Comparison of ENCODE assay signal across 18 cellular contexts in the genomic region with DNA sequence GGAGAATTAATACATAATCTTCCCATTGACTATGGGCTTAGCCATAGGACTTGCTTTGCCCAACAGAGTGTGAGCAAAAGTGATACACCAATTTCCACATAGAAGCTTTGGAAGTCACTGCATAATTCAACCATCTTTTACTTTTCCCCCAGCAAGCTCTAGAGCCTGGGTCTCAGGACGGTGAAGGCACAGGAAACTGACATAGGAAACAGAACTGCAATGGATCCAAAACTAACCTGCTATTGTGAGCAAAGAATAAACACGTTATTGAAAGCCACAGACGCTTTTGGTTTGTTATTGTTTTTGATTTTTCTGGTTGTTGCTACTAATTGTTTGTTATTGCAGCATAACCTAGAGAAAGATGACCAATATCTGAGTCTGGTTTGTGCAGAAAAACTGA. TPM values are rescaled to one million over a fixed set of nuclear protein-coding genes. Genes with fewer than 3 reads are reported as not detected.
A peak's percentile ranks its signal among the peaks of the same experiment; 100 is the strongest.
DNase-seq lines count a peak whose midpoint lies in the region; ATAC-seq, FAIRE-seq and TF ChIP-seq lines count a peak whose summit lies in the region.
"Had no signal": no experiment of that assay in that cellular context is flagged by ENCODE, and none has a peak within 500 bp of the region (broad histone marks: within the 10 kb centered on the region; RNA-seq: fewer than 3 reads in every experiment).

No MANE protein-coding gene starts in this region.

- H3K9ac ChIP-seq in keratinocyte (ENCODE audit: control insufficient read depth, extremely low read depth, insufficient read depth, low read length): no peak overlapping the region

- H3K36me3 ChIP-seq in ascending aorta (no peaks in the 10 kb centered on the region), keratinocyte (ENCODE audit: control insufficient read depth in 2 of 2, extremely low read depth in 1 of 2, insufficient read depth in 2 of 2, low read length in 2 of 2) (no peaks in the 10 kb centered on the region), thoracic aorta (no peaks in the 10 kb centered on the region)
- H3K36me3 ChIP-seq: upper lobe of right lung had no signal

- H3K79me2 ChIP-seq in keratinocyte (ENCODE audit: control insufficient read depth, insufficient read depth, low read length): no peaks in the 10 kb centered on the region

- DNase-seq in H54 (ENCODE audit: insufficient read length, low spot score): no peak
- no peak for DNase-seq in ascending aorta (ENCODE audit: low spot score in 2 of 2)
- no peak for DNase-seq in keratinocyte (ENCODE audit: low read depth, low spot score)
- DNase-seq in thoracic aorta (ENCODE audit: low spot score): no peak
- no peak for DNase-seq in activated CD8-positive, alpha-beta memory T cell treated with anti-CD3 and anti-CD28 coated beads, Interleukin-2, amount 50 U/mL, for 4 hours
- no peak for DNase-seq in medulla oblongata (ENCODE audit: extremely low spot score)
- no peak for DNase-seq in left ventricle myocardium superior
- DNase-seq: activated CD4-positive, alpha-beta memory T cell treated with anti-CD3 and anti-CD28 coated beads, Interleukin-2, amount 10 ng/mL, durations not matched to agents 7 days and 5 days; activated T-cell treated with anti-CD3 and anti-CD28 coated beads, Interleukin-2, amount 50 U/mL, for 72 hours; GOT3; MV-4-11; natural killer cell; NCI-H1930; NCI-H446 treated with DMSO at 0.1 percent for 48 hours; upper lobe of right lung had no signal

- no peaks in the 10 kb centered on the region for H3K9me3 ChIP-seq in ascending aorta
- H3K9me3 ChIP-seq in keratinocyte (ENCODE audit: control insufficient read depth, low read depth, low read length): no peaks in the 10 kb centered on the region
- H3K9me3 ChIP-seq in thoracic aorta: no peaks in the 10 kb centered on the region
- H3K9me3 ChIP-seq: upper lobe of right lung had no signal

- H3K9me1 ChIP-seq in keratinocyte (ENCODE audit: control insufficient read depth, extremely low read depth, insufficient read depth, low read length): no peaks in the 10 kb centered on the region

- H3K4me3 ChIP-seq in ascending aorta (no peak overlapping the region), keratinocyte (ENCODE audit: control insufficient read depth in 2 of 3, extremely low read depth in 1 of 3, insufficient read depth in 2 of 3, low read depth in 1 of 3, low read length in 3 of 3) (no peak overlapping the region), thoracic aorta (no peak overlapping the region)
- H3K4me3 ChIP-seq: upper lobe of right lung had no signal

- H3K27me3 ChIP-seq in ascending aorta: no peaks in the 10 kb centered on the region
- H3K27me3 ChIP-seq in keratinocyte (ENCODE audit: control insufficient read depth, extremely low read depth, insufficient read depth, low read length): no peaks in the 10 kb centered on the region
- no peaks in the 10 kb centered on the region for H3K27me3 ChIP-seq in thoracic aorta (replicated peaks; ENCODE audit: insufficient read depth)
- H3K27me3 ChIP-seq: upper lobe of right lung had no signal

- FAIRE-seq in H54 (lab: Jason Lieb, UNC) (peak; percentile 73), keratinocyte (lab: Jason Lieb, UNC) (peak; percentile 39)
- FAIRE-seq: bronchial epithelial cell had no signal

- no peaks in the 10 kb centered on the region for H4K20me1 ChIP-seq in keratinocyte (ENCODE audit: control insufficient read depth, extremely low read depth, insufficient read depth, low read length)

- no peak overlapping the region for H2AFZ ChIP-seq in keratinocyte (ENCODE audit: control insufficient read depth, low read length)

- H3K4me1 ChIP-seq in ascending aorta: peaks cover 0 to 27% of the 10 kb centered on the region in 2 donors
- peaks cover 34% of the 10 kb centered on the region for H3K4me1 ChIP-seq in keratinocyte (ENCODE audit: control insufficient read depth, extremely low read depth, insufficient read depth, low read length)
- peaks cover 27 to 41% of the 10 kb centered on the region in 2 donors for H3K4me1 ChIP-seq in thoracic aorta (ENCODE audit: control insufficient read depth in 1 of 2, low read depth in 2 of 2)

- no peak for TF ChIP-seq CTCF in ascending aorta (IDR thresholded peaks at IDR 0.05)
- TF ChIP-seq CTCF in keratinocyte (optimal IDR thresholded peaks at IDR 0.05 in 1 of 3, IDR thresholded peaks at IDR 0.05 in 1 of 3, conservative IDR thresholded peaks at IDR 0.05 in 1 of 3; ENCODE audit: extremely low read depth in 1 of 3, insufficient read depth in 2 of 3, low read length in 3 of 3): no peak
- no peak for TF ChIP-seq CTCF in thoracic aorta (IDR thresholded peaks at IDR 0.05)

- intact Hi-C loops in ascending aorta (cut with DNase I): loop anchor here (5.0 to 10.0 kb wide), 4 partner anchors 66 to 232 kb away; a partner anchor contains a TSS
- intact Hi-C loops in left ventricle myocardium superior (cut with micrococcal nuclease): no loop called here

- H3K4me2 ChIP-seq in keratinocyte (ENCODE audit: control insufficient read depth, extremely low read depth, insufficient read depth, low read depth, low read length): no peak overlapping the region

- H3K27ac ChIP-seq in ascending aorta (peak overlapping the region; percentile 82 to 84), keratinocyte (ENCODE audit: control insufficient read depth, insufficient read depth, low read length) (peak overlapping the region; percentile 84), thoracic aorta (peak overlapping the region; percentile 76 to 82)
- H3K27ac ChIP-seq: VCaP had no signal

- TF ChIP-seq POLR2A in H54 (IDR thresholded peaks at IDR 0.05; ENCODE audit: low read depth, low read length): no peak

- ATAC-seq in thoracic aorta (ENCODE audit: insufficient number of reproducible peaks, low FRiP score, low read depth) (no peak), left ventricle myocardium superior (no peak)
- ATAC-seq: activated T-cell treated with anti-CD3 and anti-CD28 coated beads, Interleukin-2, amount 50 U/mL, for 72 hours; esophagus mucosa; natural killer cell; upper lobe of right lung had no signal

- dilution Hi-C loops in keratinocyte (cut with MboI; ENCODE audit: extremely low pct_ligation_motif_present, low sequenced_read_pairs): no loop called here

RNA-seq across cellular contexts. Expression of a gene that starts 53.0 kb away (rescaled TPM):
- total RNA-seq in ascending aorta: 6.8 TPM
- polyA plus RNA-seq in keratinocyte: 0.06 to 0.35 TPM (median 0.07 TPM) in 3 replicates
- polyA plus RNA-seq in keratinocyte (2011; ENCODE audit: low read depth): 0.02 TPM
- 0.17 and 0.19 TPM in 2 replicates for polyA plus RNA-seq in keratinocyte (2011; cell fraction: cytosol; rRNA removed)
- 0.82 and 1.4 TPM in 2 replicates for polyA plus RNA-seq in keratinocyte (2011; cell fraction: nucleus; rRNA removed)
- 0.08 and 0.18 TPM in 2 replicates for polyA plus RNA-seq in keratinocyte (2012; ENCODE audit: low replicate concordance)
- polyA minus RNA-seq in keratinocyte: 0.03 to 1.8 TPM (median 0.26 TPM) in 3 replicates
- polyA minus RNA-seq in keratinocyte (2011; cell fraction: cytosol; rRNA and poly(A)+ RNA removed): not detected
- polyA minus RNA-seq in keratinocyte (2011; cell fraction: nucleus; rRNA and poly(A)+ RNA removed): 1.2 and 1.9 TPM in 2 replicates
- 1 to 10 TPM; 4.1 to 4.6 TPM for total RNA-seq in thoracic aorta
- 0.77 TPM for total RNA-seq in left ventricle myocardium superior
